8 cellular contexts compared by ENCODE assay signal in genomic region chr16:19502395-19503131, GRCh38. TPM values are rescaled to one million over a fixed set of nuclear protein-coding genes. Genes with fewer than 3 reads are reported as not detected.
DNase-seq lines count a peak whose midpoint lies in the region; ATAC-seq, FAIRE-seq and TF ChIP-seq lines count a peak whose summit lies in the region.

No MANE protein-coding gene starts in this region.

- no peak overlapping the region for H3K27ac ChIP-seq in A549

- no peak for TF ChIP-seq EP300 in A549 (IDR thresholded peaks at IDR 0.05)

- in situ Hi-C loops in GM13977 (cut with MboI; ENCODE audit: low pct_unique_long_range_greater_than_20kb, low sequenced_read_pairs, unreplicated experiment) = no loop called here

- FAIRE-seq in A549 (lab: Jason Lieb, UNC) = no peak

- H3K4me2 ChIP-seq in A549 = no peak overlapping the region

- ATAC-seq in A549 (peak; percentile 88 to 95), HG03139 (IDR thresholded peaks at IDR 0.05; ENCODE audit: unreplicated experiment) (no peak)

- TF ChIP-seq RAD21 in A549 (conservative IDR thresholded peaks at IDR 0.05 in 1 of 2, IDR thresholded peaks at IDR 0.05 in 1 of 2) = peak; percentile 87 to 88

- H3K4me1 ChIP-seq in A549 = no peaks in the 10 kb centered on the region

- peak; percentile 92 for TF ChIP-seq CTCF in A549 (IDR thresholded peaks at IDR 0.05)
- peak; percentile 61 for TF ChIP-seq CTCF in GM13977 (IDR thresholded peaks at IDR 0.05; ENCODE audit: extremely low read depth, insufficient read depth, missing control alignments)
- peak; percentile 86 for TF ChIP-seq CTCF in choroid plexus epithelial cell (conservative IDR thresholded peaks at IDR 0.05; ENCODE audit: low read depth, low read length)
- TF ChIP-seq CTCF in lower leg skin (IDR thresholded peaks at IDR 0.05) = no peak

- H3K4me3 ChIP-seq in A549 (no peak overlapping the region), choroid plexus epithelial cell (ENCODE audit: low read depth, low read length) (no peak overlapping the region), lower leg skin (ENCODE audit: low read depth, poor library complexity, severe bottlenecking) (no peak overlapping the region)

- WGBS in A549 (ENCODE audit: missing lambda C conversion rate) = 88% methylated on average over 3 of the region's 3 CpGs
- WGBS in lower leg skin, 2 donors = 89 to 90% methylated on average over 3 of the region's 3 CpGs

- intact Hi-C loops in lower leg skin (cut with DNase I; ENCODE audit: low total_unique reads) = loop anchor here (10.0 kb wide), 1 partner anchor 118 kb away; no protein-coding TSS in a partner anchor

- TF ChIP-seq POLR2A in A549 (IDR thresholded peaks at IDR 0.05; ENCODE audit: low read length) = no peak
- TF ChIP-seq POLR2A in lower leg skin (IDR thresholded peaks at IDR 0.05) = no peak

- CTCF ChIA-PET in A549 (lab: Yijun Ruan, JAX) = interaction anchor here (0.6 to 6.1 kb wide), 61 partner anchors 9 to 901 kb away, joined by 3 to 69 read pairs (median 5); partner anchors contain the start of genes CCP110, CLEC19A, GDE1 and TMC5

- POLR2A ChIA-PET in A549 (lab: Yijun Ruan, JAX) = interaction anchor here (0.6 to 1.0 kb wide), 3 partner anchors 19 to 113 kb away, joined by 3 to 5 read pairs (median 3); partner anchors contain the start of gene GDE1

- no peaks in the 10 kb centered on the region for H3K9me3 ChIP-seq in A549

- DNase-seq in A549 (ENCODE audit: low read depth in 1 of 2, low spot score in 1 of 2) (peak; percentile 71 to 82), GM13977 (ENCODE audit: low spot score) (peak; percentile 55), NCI-H510A (lab: John Stamatoyannopoulos, UW) (peak; percentile 88), choroid plexus epithelial cell (ENCODE audit: low read depth) (peak; percentile 89), lower leg skin (ENCODE audit: low spot score in 2 of 2) (peak; percentile 48 to 89)
- peak; percentile 52 to 53 for DNase-seq in activated CD4-positive, alpha-beta T cell treated with anti-CD3 and anti-CD28 coated beads for 24 hours (ENCODE audit: low read depth in 2 of 2)
- DNase-seq in stimulated activated CD8-positive, alpha-beta memory T cell treated with anti-CD3 and anti-CD28 coated beads, Interleukin-15, amount 100 ng/mL, for 1 hour (ENCODE audit: low read depth) = peak; percentile 43

TF ChIP-seq in A549, 52 proteins besides CTCF, POLR2A, EP300 and RAD21:
- TF ChIP-seq SMC3 (IDR thresholded peaks at IDR 0.05) (peak; percentile 92), EHMT2 (IDR thresholded peaks at IDR 0.05; ENCODE audit: low read depth) (peak; percentile 66; the same call in 1 of the 2 replicates), TP53 (CRISPR knock-in tag; IDR thresholded peaks at IDR 0.05) (no peak)

RNA-seq across cellular contexts. Expression of gene GDE1, which starts 19.3 kb away (rescaled TPM):
- polyA plus RNA-seq in A549 (2011; rRNA removed) (81.6 and 85.2 TPM in 2 replicates), A549 (2017; fragmentation: RNase III; extraction: RNeasy Plus Mini Kit Qiagen cat#74134 plus additional on column Dnase treatment) (54.9 to 59.7 TPM (median 55.6 TPM) in 3 replicates)
- polyA plus RNA-seq in A549 (2012; cell fraction: cytosol; rRNA removed) = 31.0 and 36.8 TPM in 2 replicates
- 14.0 and 16.2 TPM in 2 replicates for polyA plus RNA-seq in A549 (2012; cell fraction: nucleus; rRNA removed)
- polyA minus RNA-seq in A549 (2011; rRNA and poly(A)+ RNA removed) = 28.2 and 28.3 TPM in 2 replicates
- total RNA-seq in lower leg skin = 10 to 100 TPM; 41.7 to 65.0 (median 58.6) TPM

RNA-seq across cellular contexts. Expression of gene CCP110, which starts 21.2 kb away (rescaled TPM):
- polyA plus RNA-seq in A549 (2011; rRNA removed) (14.0 and 15.3 TPM in 2 replicates), A549 (2017; fragmentation: RNase III; extraction: RNeasy Plus Mini Kit Qiagen cat#74134 plus additional on column Dnase treatment) (11.3 to 12.1 TPM (median 11.6 TPM) in 3 replicates)
- polyA plus RNA-seq in A549 (2012; cell fraction: cytosol; rRNA removed) = 4.0 and 4.4 TPM in 2 replicates
- polyA plus RNA-seq in A549 (2012; cell fraction: nucleus; rRNA removed) = 2.4 and 3.0 TPM in 2 replicates
- polyA minus RNA-seq in A549 (2011; rRNA and poly(A)+ RNA removed) = 4.6 and 6.5 TPM in 2 replicates
- total RNA-seq in lower leg skin = 1 to 10 TPM; 6.6 to 8.6 (median 7.5) TPM

RNA-seq across cellular contexts. Expression of gene VPS35L, which starts 52.9 kb away (rescaled TPM):
- polyA plus RNA-seq in A549 (2011; rRNA removed) (47.7 and 59.0 TPM in 2 replicates), A549 (2017; fragmentation: RNase III; extraction: RNeasy Plus Mini Kit Qiagen cat#74134 plus additional on column Dnase treatment) (35.0 to 38.4 TPM (median 37.6 TPM) in 3 replicates)
- 23.0 and 25.6 TPM in 2 replicates for polyA plus RNA-seq in A549 (2012; cell fraction: cytosol; rRNA removed)
- polyA plus RNA-seq in A549 (2012; cell fraction: nucleus; rRNA removed) = 27.7 and 28.6 TPM in 2 replicates
- polyA minus RNA-seq in A549 (2011; rRNA and poly(A)+ RNA removed) = 76.2 and 88.5 TPM in 2 replicates
- 10 to 100 TPM; 14.5 to 24.2 (median 17.0) TPM for total RNA-seq in lower leg skin

Comparison
In these comparisons a context has a peak if more than half of its experiments do, and no peak if none do; other contexts are left out.
1. CTCF ChIP-seq: peak in A549 (single experiment), GM13977 (single experiment) and choroid plexus epithelial cell (single experiment); none in lower leg skin (0 of 3).
2. Peak in every context shown above with its lines, with median percentiles within 50 percentile points of each other: DNase-seq.